ENCODE assay signal across 8 cellular contexts in genomic region chr17:47071172-47071571, GRCh38.
DNase-seq lines count a peak whose midpoint lies in the region; ATAC-seq and TF ChIP-seq lines count a peak whose summit lies in the region.
"Not testable (repeated sequence)": the region's sequence is repeated elsewhere in the genome, so short reads cannot be mapped to it uniquely, and the experiment has no call there.

No MANE protein-coding gene starts in this region.

- not testable (repeated sequence) for TF ChIP-seq CTCF in RWPE2 (IDR thresholded peaks at IDR 0.05; ENCODE audit: poor library complexity, severe bottlenecking); mammary epithelial cell (conservative IDR thresholded peaks at IDR 0.05 in 1 of 2, IDR thresholded peaks at IDR 0.05 in 1 of 2; ENCODE audit: extremely low read depth in 1 of 2, insufficient read depth in 1 of 2, low read depth in 1 of 2, low read length in 2 of 2); glutamatergic neuron (IDR thresholded peaks at IDR 0.05; ENCODE audit: partially characterized antibody, unreplicated experiment)

- H3K4me1 ChIP-seq in BLaER1 (peaks cover 41% of the 10 kb centered on the region), RWPE2 (ENCODE audit: insufficient read depth, poor library complexity, severe bottlenecking) (peaks cover 31% of the 10 kb centered on the region), mammary epithelial cell (ENCODE audit: insufficient read depth, low read length) (peaks cover 24% of the 10 kb centered on the region)
- H3K4me1 ChIP-seq in naive thymus-derived CD4-positive, alpha-beta T cell (ENCODE audit: control insufficient read depth in 2 of 2, insufficient read depth in 2 of 2, low read length in 2 of 2): not testable (repeated sequence)

- H3K36me3 ChIP-seq in BLaER1; RWPE2 (ENCODE audit: low read depth); mammary epithelial cell (ENCODE audit: insufficient read depth, low read length); naive thymus-derived CD4-positive, alpha-beta T cell (ENCODE audit: control insufficient read depth in 2 of 3, insufficient read depth in 3 of 3, low read length in 3 of 3): not testable (repeated sequence)

- peaks cover 15% of the 10 kb centered on the region for H3K79me2 ChIP-seq in mammary epithelial cell (ENCODE audit: insufficient read depth, low read length)

- intact Hi-C loops in mammary epithelial cell (cut with micrococcal nuclease); naive thymus-derived CD4-positive, alpha-beta T cell (cut with micrococcal nuclease): not testable (repeated sequence)

- not testable (repeated sequence) for H3K4me3 Mint-ChIP-seq in activated CD4-positive, alpha-beta T cell treated with anti-CD3 and anti-CD28 coated beads, Interleukin-2, amount 10 ng/mL, durations not matched to agents 7 days and 5 days; activated naive CD4-positive, alpha-beta T cell treated with anti-CD3 and anti-CD28 coated beads, Interleukin-2, amount 10 ng/mL, durations not matched to agents 7 days and 5 days; glutamatergic neuron (ENCODE audit: unreplicated experiment)
- H3K4me3 Mint-ChIP-seq in naive thymus-derived CD4-positive, alpha-beta T cell: peak overlapping the region in 2 of 10 donors; percentile 20 to 23

- WGBS in mammary epithelial cell (ENCODE audit: low coverage, missing lambda C conversion rate): 88% methylated on average over 2 of the region's 2 CpGs

- POLR2A ChIA-PET in activated CD4-positive, alpha-beta T cell treated with anti-CD3 and anti-CD28 coated beads, Interleukin-2, amount 10 ng/mL, durations not matched to agents 7 days and 5 days (lab: Charles Lee); naive thymus-derived CD4-positive, alpha-beta T cell (lab: Charles Lee): not testable (repeated sequence)

- not testable (repeated sequence) for H3K27me3 ChIP-seq in BLaER1; RWPE2 (ENCODE audit: insufficient read depth, poor library complexity, severe bottlenecking); mammary epithelial cell (ENCODE audit: insufficient read depth, low read length); naive thymus-derived CD4-positive, alpha-beta T cell (ENCODE audit: control insufficient read depth in 2 of 2, insufficient read depth in 2 of 2, low read length in 2 of 2)

- CTCF ChIA-PET in activated CD4-positive, alpha-beta T cell treated with anti-CD3 and anti-CD28 coated beads, Interleukin-2, amount 10 ng/mL, durations not matched to agents 7 days and 5 days (lab: Charles Lee); activated naive CD4-positive, alpha-beta T cell treated with anti-CD3 and anti-CD28 coated beads, Interleukin-2, amount 10 ng/mL, durations not matched to agents 7 days and 5 days (lab: Charles Lee); mammary epithelial cell (lab: Charles Lee; ENCODE audit: low non-redundant PET); naive thymus-derived CD4-positive, alpha-beta T cell (lab: Charles Lee): not testable (repeated sequence)

- not testable (repeated sequence) for H3K9me3 Mint-ChIP-seq in activated CD4-positive, alpha-beta T cell treated with anti-CD3 and anti-CD28 coated beads, Interleukin-2, amount 10 ng/mL, durations not matched to agents 7 days and 5 days; activated naive CD4-positive, alpha-beta T cell treated with anti-CD3 and anti-CD28 coated beads, Interleukin-2, amount 10 ng/mL, durations not matched to agents 7 days and 5 days; naive thymus-derived CD4-positive, alpha-beta T cell
- H3K9me3 Mint-ChIP-seq in glutamatergic neuron (ENCODE audit: unreplicated experiment): peaks cover 11% of the 10 kb centered on the region

- H2AFZ ChIP-seq in mammary epithelial cell (ENCODE audit: low read depth, low read length): peak overlapping the region; percentile 37

- H3K4me2 ChIP-seq in BLaER1: peak overlapping the region; percentile 24; the same call in 1 of the 2 replicates
- H3K4me2 ChIP-seq in mammary epithelial cell (ENCODE audit: insufficient read depth, low read depth, low read length): not testable (repeated sequence)

- peak; percentile 30 for DNase-seq in HT1080 (ENCODE audit: low read depth)
- not testable (repeated sequence) for DNase-seq in RWPE2 (ENCODE audit: low spot score); activated CD4-positive, alpha-beta T cell treated with anti-CD3 and anti-CD28 coated beads, Interleukin-2, amount 10 ng/mL, durations not matched to agents 7 days and 5 days; mammary epithelial cell; glutamatergic neuron; naive thymus-derived CD4-positive, alpha-beta T cell
- peak; percentile 40 for DNase-seq in activated naive CD4-positive, alpha-beta T cell treated with anti-CD3 and anti-CD28 coated beads, Interleukin-2, amount 10 ng/mL, durations not matched to agents 7 days and 5 days

- peaks cover 21% of the 10 kb centered on the region for H3K36me3 Mint-ChIP-seq in activated CD4-positive, alpha-beta T cell treated with anti-CD3 and anti-CD28 coated beads, Interleukin-2, amount 10 ng/mL, durations not matched to agents 7 days and 5 days (ENCODE audit: low read depth)
- peaks cover 29% of the 10 kb centered on the region for H3K36me3 Mint-ChIP-seq in activated naive CD4-positive, alpha-beta T cell treated with anti-CD3 and anti-CD28 coated beads, Interleukin-2, amount 10 ng/mL, durations not matched to agents 7 days and 5 days
- not testable (repeated sequence) for H3K36me3 Mint-ChIP-seq in glutamatergic neuron (ENCODE audit: unreplicated experiment)
- peaks cover 0 to 22% (median 0%) of the 10 kb centered on the region in 5 donors for H3K36me3 Mint-ChIP-seq in naive thymus-derived CD4-positive, alpha-beta T cell

- H3K27ac Mint-ChIP-seq in activated CD4-positive, alpha-beta T cell treated with anti-CD3 and anti-CD28 coated beads, Interleukin-2, amount 10 ng/mL, durations not matched to agents 7 days and 5 days: peak overlapping the region; percentile 76
- peak overlapping the region; percentile 79 for H3K27ac Mint-ChIP-seq in activated naive CD4-positive, alpha-beta T cell treated with anti-CD3 and anti-CD28 coated beads, Interleukin-2, amount 10 ng/mL, durations not matched to agents 7 days and 5 days
- H3K27ac Mint-ChIP-seq in glutamatergic neuron (ENCODE audit: unreplicated experiment): peak overlapping the region; percentile 83
- H3K27ac Mint-ChIP-seq in naive thymus-derived CD4-positive, alpha-beta T cell: peak overlapping the region in 6 of 9 donors; percentile 9 to 75 (median 30)

- H3K9ac ChIP-seq in BLaER1; mammary epithelial cell (ENCODE audit: insufficient read depth, low read length): not testable (repeated sequence)

- H3K9me3 ChIP-seq in BLaER1; RWPE2 (ENCODE audit: severe bottlenecking); mammary epithelial cell (replicated peaks; ENCODE audit: insufficient read depth, low read length); naive thymus-derived CD4-positive, alpha-beta T cell (ENCODE audit: control insufficient read depth in 2 of 3, low read length in 3 of 3): not testable (repeated sequence)

- BruUV-seq in mammary epithelial cell (replicated peaks; lab: Mats Ljungman, UMichigan): not testable (repeated sequence)

- not testable (repeated sequence) for ATAC-seq in RWPE2 (ENCODE audit: low read depth); naive thymus-derived CD4-positive, alpha-beta T cell

- in situ Hi-C loops in mammary epithelial cell (cut with MboI; ENCODE audit: low sequenced_read_pairs in 2 of 2): not testable (repeated sequence)

- not testable (repeated sequence) for H3K27me3 Mint-ChIP-seq in activated CD4-positive, alpha-beta T cell treated with anti-CD3 and anti-CD28 coated beads, Interleukin-2, amount 10 ng/mL, durations not matched to agents 7 days and 5 days; activated naive CD4-positive, alpha-beta T cell treated with anti-CD3 and anti-CD28 coated beads, Interleukin-2, amount 10 ng/mL, durations not matched to agents 7 days and 5 days; naive thymus-derived CD4-positive, alpha-beta T cell
- peaks cover 19% of the 10 kb centered on the region for H3K27me3 Mint-ChIP-seq in glutamatergic neuron (ENCODE audit: unreplicated experiment)

- dilution Hi-C loops in mammary epithelial cell (cut with HindIII; ENCODE audit: low sequenced_read_pairs): not testable (repeated sequence)

- not testable (repeated sequence) for H4K20me1 ChIP-seq in BLaER1; mammary epithelial cell (ENCODE audit: insufficient read depth, low read length)

- peaks cover 37% of the 10 kb centered on the region for H3K4me1 Mint-ChIP-seq in activated CD4-positive, alpha-beta T cell treated with anti-CD3 and anti-CD28 coated beads, Interleukin-2, amount 10 ng/mL, durations not matched to agents 7 days and 5 days
- peaks cover 47% of the 10 kb centered on the region for H3K4me1 Mint-ChIP-seq in activated naive CD4-positive, alpha-beta T cell treated with anti-CD3 and anti-CD28 coated beads, Interleukin-2, amount 10 ng/mL, durations not matched to agents 7 days and 5 days
- peaks cover 59% of the 10 kb centered on the region for H3K4me1 Mint-ChIP-seq in glutamatergic neuron (ENCODE audit: low read depth, unreplicated experiment)
- H3K4me1 Mint-ChIP-seq in naive thymus-derived CD4-positive, alpha-beta T cell: peaks cover 21 to 61% (median 46%) of the 10 kb centered on the region in 7 donors

- H3K27ac ChIP-seq in BLaER1 (0 out of 2 replicates have a peak overlapping the region, but pooled peaks have one; percentile 26), RWPE2 (ENCODE audit: poor library complexity, severe bottlenecking) (peak overlapping the region; percentile 83), mammary epithelial cell (ENCODE audit: insufficient read depth, low read depth, low read length) (peak overlapping the region; percentile 56)
- not testable (repeated sequence) for H3K27ac ChIP-seq in naive thymus-derived CD4-positive, alpha-beta T cell (ENCODE audit: low read depth, low read length)

- H3K4me3 ChIP-seq in BLaER1; RWPE2 (ENCODE audit: severe bottlenecking); mammary epithelial cell (replicated peaks in 1 of 3; ENCODE audit: insufficient read depth in 1 of 3, low read depth in 2 of 3, low read length in 3 of 3); naive thymus-derived CD4-positive, alpha-beta T cell (ENCODE audit: low read length): not testable (repeated sequence)

Comparison
In these comparisons a context has a peak if more than half of its experiments do, and no peak if none do; other contexts are left out.
1. H3K27ac Mint-ChIP-seq: peak in every context shown above with its lines; median percentile 83 in glutamatergic neuron; 79 in activated naive CD4-positive, alpha-beta T cell treated with anti-CD3 and anti-CD28 coated beads, Interleukin-2, amount 10 ng/mL, durations not matched to agents 7 days and 5 days; 76 in activated CD4-positive, alpha-beta T cell treated with anti-CD3 and anti-CD28 coated beads, Interleukin-2, amount 10 ng/mL, durations not matched to agents 7 days and 5 days; 30 in naive thymus-derived CD4-positive, alpha-beta T cell.